15 cellular contexts compared by ENCODE assay signal in genomic region chr15:68991723-68992122, GRCh38. TPM values are rescaled to one million over a fixed set of nuclear protein-coding genes. Genes with fewer than 3 reads are reported as not detected.
DNase-seq lines count a peak whose midpoint lies in the region; ATAC-seq lines count a peak whose summit lies in the region.
"Had no signal": no experiment of that assay in that cellular context is flagged by ENCODE, and none has a peak within 500 bp of the region (broad histone marks: within the 10 kb centered on the region; RNA-seq: fewer than 3 reads in every experiment).

No MANE protein-coding gene starts in this region.

- intact Hi-C loops in Right ventricle myocardium inferior (cut with DNase I) (no loop called here), cardiac septum (cut with DNase I) (no loop called here)

- DNase-seq in Right ventricle myocardium inferior (ENCODE audit: missing footprints), result no peak
- DNase-seq in cardiac septum (ENCODE audit: low spot score), result no peak
- DNase-seq in amniotic epithelial cell (ENCODE audit: low read depth), result peak; percentile 99
- DNase-seq in inferior parietal cortex (ENCODE audit: extremely low spot score), result peak; percentile 29
- DNase-seq in activated CD8-positive, alpha-beta memory T cell treated with anti-CD3 and anti-CD28 coated beads, Interleukin-2, amount 50 U/mL, for 4 hours, result no peak
- DNase-seq in GF-D8 (lab: John Stamatoyannopoulos, UW), result no peak
- no peak for DNase-seq in NCI-H187 treated with DMSO at 0.1 percent for 48 hours (lab: John Stamatoyannopoulos, UW)
- DNase-seq: 8988T, anterior cingulate cortex, endodermal cell, NCI-H2029, sigmoid colon had no signal

- ATAC-seq in Right ventricle myocardium inferior (peak; percentile 54), GM21529 (IDR thresholded peaks at IDR 0.05; ENCODE audit: unreplicated experiment) (no peak)
- ATAC-seq: HepG2, Panc1 had no signal

RNA-seq across cellular contexts. Expression of gene NOX5, which starts 22.8 kb away (rescaled TPM):
- total RNA-seq in Right ventricle myocardium inferior (not detected), cardiac septum (not detected)
- total RNA-seq: endodermal cell, HepG2 had no signal

Comparison
In these comparisons a context has a peak if more than half of its experiments do, and no peak if none do; other contexts are left out.
1. DNase-seq: peak in amniotic epithelial cell (single experiment) and inferior parietal cortex (single experiment); none in Right ventricle myocardium inferior (single experiment), cardiac septum (single experiment), activated CD8-positive, alpha-beta memory T cell treated with anti-CD3 and anti-CD28 coated beads, Interleukin-2, amount 50 U/mL, for 4 hours (single experiment), GF-D8 (single experiment) and NCI-H187 treated with DMSO at 0.1 percent for 48 hours (single experiment).